Comparison of ENCODE assay signal across 8 cellular contexts in the genomic region with DNA sequence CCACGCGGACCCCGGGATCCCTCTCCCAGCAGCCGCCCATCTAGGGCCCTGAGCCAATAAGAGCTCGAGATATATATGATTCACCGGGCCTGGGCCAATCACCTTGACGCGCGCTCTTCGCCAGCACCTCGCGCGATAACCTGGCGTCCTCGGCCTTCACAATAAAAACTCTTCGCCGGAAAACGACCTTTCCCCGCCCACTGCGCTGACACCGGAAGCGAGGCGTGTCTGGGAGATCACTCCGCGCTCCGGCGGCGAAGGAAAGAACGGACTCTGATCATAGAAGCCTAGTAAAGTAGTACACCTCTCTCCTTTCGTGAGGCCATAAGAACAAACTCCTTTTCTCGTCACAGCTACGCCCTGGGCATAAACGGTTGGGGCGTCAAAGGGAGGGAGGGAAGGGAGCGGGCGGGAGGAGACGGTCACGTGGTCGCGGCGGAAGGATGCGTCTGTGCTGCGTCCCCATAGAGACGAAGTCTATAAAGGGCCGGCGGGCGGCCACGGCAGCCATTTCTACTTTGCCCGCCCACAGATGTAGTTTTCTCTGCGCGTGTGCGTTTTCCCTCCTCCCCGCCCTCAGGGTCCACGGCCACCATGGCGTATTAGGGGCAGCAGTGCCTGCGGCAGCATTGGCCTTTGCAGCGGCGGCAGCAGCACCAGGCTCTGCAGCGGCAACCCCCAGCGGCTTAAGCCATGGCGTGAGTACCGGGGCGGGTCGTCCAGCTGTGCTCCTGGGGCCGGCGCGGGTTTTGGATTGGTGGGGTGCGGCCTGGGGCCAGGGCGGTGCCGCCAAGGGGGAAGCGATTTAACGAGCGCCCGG. TPM values are rescaled to one million over a fixed set of nuclear protein-coding genes. Genes with fewer than 3 reads are reported as not detected.
DNase-seq lines count a peak whose midpoint lies in the region; ATAC-seq and TF ChIP-seq lines count a peak whose summit lies in the region.

A gene with protein sequence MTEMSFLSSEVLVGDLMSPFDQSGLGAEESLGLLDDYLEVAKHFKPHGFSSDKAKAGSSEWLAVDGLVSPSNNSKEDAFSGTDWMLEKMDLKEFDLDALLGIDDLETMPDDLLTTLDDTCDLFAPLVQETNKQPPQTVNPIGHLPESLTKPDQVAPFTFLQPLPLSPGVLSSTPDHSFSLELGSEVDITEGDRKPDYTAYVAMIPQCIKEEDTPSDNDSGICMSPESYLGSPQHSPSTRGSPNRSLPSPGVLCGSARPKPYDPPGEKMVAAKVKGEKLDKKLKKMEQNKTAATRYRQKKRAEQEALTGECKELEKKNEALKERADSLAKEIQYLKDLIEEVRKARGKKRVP (plus strand): TSS at position 509 of the 820 bp plus-strand sequence. CDS start 884 bp downstream, outside the sequence.

- H3K4me3 Mint-ChIP-seq in T-helper 17 cell: peak within 1 kb of the TSS; percentile 97
- H3K4me3 Mint-ChIP-seq in progenitor cell of endocrine pancreas (ENCODE audit: low read depth): peak within 1 kb of the TSS; percentile 95

- H3K27ac Mint-ChIP-seq in T-helper 17 cell: peak within 1 kb of the TSS; percentile 99
- H3K27ac Mint-ChIP-seq in progenitor cell of endocrine pancreas: peak within 1 kb of the TSS; percentile 99

- intact Hi-C loops in left cardiac atrium (cut with DNase I): loop anchor here in 1 of 2 donors (10.0 kb wide), 1 partner anchor 205 kb away; the partner anchor contains the start of gene RPL3

- peak; percentile 78 for ATAC-seq in HG02885 (IDR thresholded peaks at IDR 0.05; ENCODE audit: poor library complexity, unreplicated experiment)
- ATAC-seq in T-helper 17 cell: peak; percentile 93
- peak; percentile 87 to 88 for ATAC-seq in left cardiac atrium

- peak; percentile 99 for DNase-seq in NCI-H1694 treated with DMSO at 0.1 percent for 48 hours (lab: John Stamatoyannopoulos, UW)
- DNase-seq in T-helper 17 cell: peak; percentile 88 to 93 (median 91)
- DNase-seq in amygdala (lab: John Stamatoyannopoulos, UW): peak; percentile 51 to 99 (median 91)
- DNase-seq in left cardiac atrium: peak; percentile 99
- DNase-seq in progenitor cell of endocrine pancreas (ENCODE audit: low spot score, unreplicated experiment): peak; percentile 93
- peak; percentile 99 for DNase-seq in ureter (ENCODE audit: low spot score)

- TF ChIP-seq CTCF in progenitor cell of endocrine pancreas (IDR thresholded peaks at IDR 0.05; ENCODE audit: unreplicated experiment): no peak

- H3K36me3 Mint-ChIP-seq in T-helper 17 cell (ENCODE audit: low read depth): peaks cover 14% of the 10 kb centered on the region
- H3K36me3 Mint-ChIP-seq in progenitor cell of endocrine pancreas (ENCODE audit: insufficient read depth): peaks cover 40% of the 10 kb centered on the region

- peak; percentile 99 for TF ChIP-seq POLR2A in GM15510 (IDR thresholded peaks at IDR 0.05; ENCODE audit: borderline replicate concordance, extremely low read depth, insufficient read length)

- H3K27me3 Mint-ChIP-seq in T-helper 17 cell (no peaks in the 10 kb centered on the region), progenitor cell of endocrine pancreas (no peaks in the 10 kb centered on the region)

- H3K4me1 Mint-ChIP-seq in T-helper 17 cell (peaks cover 38% of the 10 kb centered on the region), progenitor cell of endocrine pancreas (ENCODE audit: low read depth) (peaks cover 32% of the 10 kb centered on the region)

- H3K9me3 ChIP-seq in T-helper 17 cell (ENCODE audit: control insufficient read depth, low read length, poor library complexity, severe bottlenecking): no peaks in the 10 kb centered on the region

- no peaks in the 10 kb centered on the region for H3K9me3 Mint-ChIP-seq in progenitor cell of endocrine pancreas (ENCODE audit: low read depth)

RNA-seq across cellular contexts. Expression of the gene that starts here (rescaled TPM):
- total RNA-seq in T-helper 17 cell: 100 to 1,000 TPM; 260 to 333 TPM
- 100 to 1,000 TPM; 203 to 294 TPM for total RNA-seq in left cardiac atrium
- total RNA-seq in progenitor cell of endocrine pancreas: 332 and 356 TPM in 2 replicates
- 381 TPM for total RNA-seq in ureter

Comparison
In these comparisons a context has a peak if more than half of its experiments do, and no peak if none do; other contexts are left out.
1. Peak in every context shown above with its lines: DNase-seq and ATAC-seq.